In genomic region chr3:15858547-15859506, GRCh38 we compare ENCODE assay signal across 8 cellular contexts.
DNase-seq lines count a peak whose midpoint lies in the region; ATAC-seq and TF ChIP-seq lines count a peak whose summit lies in the region.

No MANE protein-coding gene starts in this region.

- H3K36me3 ChIP-seq in Panc1 (ENCODE audit: control insufficient read depth, insufficient read depth, low read length) = no peaks in the 10 kb centered on the region
- H3K36me3 ChIP-seq in heart left ventricle = no peaks in the 10 kb centered on the region
- no peaks in the 10 kb centered on the region for H3K36me3 ChIP-seq in prostate gland
- H3K36me3 ChIP-seq in aorta (ENCODE audit: control insufficient read depth in 1 of 2, insufficient read depth in 2 of 2, low read length in 1 of 2) = no peaks in the 10 kb centered on the region

- H3K4me1 ChIP-seq in Panc1 (ENCODE audit: control insufficient read depth, insufficient read depth, low read length) = peaks cover 18% of the 10 kb centered on the region; the same call in 1 of the 2 replicates
- H3K4me1 ChIP-seq in heart left ventricle = peaks cover 0 to 22% (median 9%) of the 10 kb centered on the region in 12 donors
- no peaks in the 10 kb centered on the region for H3K4me1 ChIP-seq in prostate gland (replicated peaks)
- no peaks in the 10 kb centered on the region for H3K4me1 ChIP-seq in aorta (ENCODE audit: control insufficient read depth in 1 of 2, insufficient read depth in 2 of 2, low read length in 2 of 2)

- TF ChIP-seq CTCF in C4-2B (conservative IDR thresholded peaks at IDR 0.05) (peak; percentile 1; the same call in 1 of the 2 replicates), Panc1 (IDR thresholded peaks at IDR 0.05) (no peak), heart left ventricle (IDR thresholded peaks at IDR 0.05) (no peak), prostate gland (IDR thresholded peaks at IDR 0.05) (peak in 2 of 4 experiments; percentile 23 to 42)

- POLR2A ChIA-PET in Panc1 (lab: Charles Lee) = no interaction called here

- 4 to 32% (median 5%) methylated on average over 8 to 70 of the region's 70 CpGs for WGBS in heart left ventricle, 4 donors
- 5% methylated on average over 33 of the region's 70 CpGs for WGBS in prostate gland
- 5 to 6% methylated on average over 47 to 70 of the region's 70 CpGs for WGBS in aorta, 2 donors

- peak overlapping the region; percentile 71 to 74 for H3K4me3 ChIP-seq in Panc1 (ENCODE audit: low read depth in 2 of 2, low read length in 2 of 2)
- H3K4me3 ChIP-seq in heart left ventricle = peak overlapping the region; percentile 76 to 98 (median 90)
- H3K4me3 ChIP-seq in prostate gland = peak overlapping the region; percentile 94
- H3K4me3 ChIP-seq in aorta (ENCODE audit: low read length in 2 of 2) = peak overlapping the region; percentile 79 to 82

- BruUV-seq in Panc1 (replicated peaks; lab: Mats Ljungman, UMichigan) = no TSS peak

- CTCF ChIA-PET in Panc1 (lab: Charles Lee) = no interaction called here

- TF ChIP-seq POLR2A in heart left ventricle (IDR thresholded peaks at IDR 0.05) = no peak
- no peak for TF ChIP-seq POLR2A in prostate gland (IDR thresholded peaks at IDR 0.05)

- ATAC-seq in GM19035 (IDR thresholded peaks at IDR 0.05; ENCODE audit: unreplicated experiment) (peak; percentile 61), HG03175 (IDR thresholded peaks at IDR 0.05; ENCODE audit: unreplicated experiment) (peak; percentile 75), Panc1 (peak; percentile 32), heart left ventricle (peak in 3 of 4 donors; percentile 27 to 41 (median 34)), aorta (ENCODE audit: low FRiP score) (peak; percentile 34)

- in situ Hi-C loops in Panc1 (cut with HindIII; ENCODE audit: low pct_unique_long_range_greater_than_20kb, low sequenced_read_pairs) = no loop called here

- H3K27ac ChIP-seq in C4-2B (peak overlapping the region; percentile 91), Panc1 (ENCODE audit: low read length) (peak overlapping the region; percentile 83), heart left ventricle (peak overlapping the region in 11 of 12 donors; percentile 38 to 78 (median 70)), prostate gland (peak overlapping the region; percentile 82 to 85), aorta (ENCODE audit: low read depth in 1 of 2, low read length in 2 of 2) (no peak overlapping the region)

- H3K9me3 ChIP-seq in Panc1 (ENCODE audit: control insufficient read depth, insufficient read depth, low read depth, low read length) (no peaks in the 10 kb centered on the region), heart left ventricle (no peaks in the 10 kb centered on the region), prostate gland (no peaks in the 10 kb centered on the region), aorta (ENCODE audit: control insufficient read depth, low read length) (no peaks in the 10 kb centered on the region)

- H3K27me3 ChIP-seq in Panc1 (ENCODE audit: control insufficient read depth, insufficient read depth, low read length) (no peaks in the 10 kb centered on the region), heart left ventricle (peaks cover 0 to 2% (median 0%) of the 10 kb centered on the region in 9 donors), prostate gland (replicated peaks; ENCODE audit: insufficient read depth) (no peaks in the 10 kb centered on the region), aorta (ENCODE audit: control insufficient read depth in 1 of 2, insufficient read depth in 2 of 2, low read length in 1 of 2) (no peaks in the 10 kb centered on the region)

- DNase-seq in Panc1 (ENCODE audit: low read depth, low spot score) (no peak), activated gamma-delta T cell (lab: John Stamatoyannopoulos, UW) (peak; percentile 35), heart left ventricle (peak; percentile 23 to 69 (median 35)), prostate gland (ENCODE audit: low spot score) (peak; percentile 30), aorta (peak; percentile 57 to 78)

- intact Hi-C loops in Panc1 (cut with micrococcal nuclease; ENCODE audit: unreplicated experiment) (no loop called here), heart left ventricle (cut with DNase I) (loop anchor here in 2 of 10 donors (5.0 to 10.0 kb wide), 2 partner anchors 37 to 106 kb away; no protein-coding TSS in a partner anchor), prostate gland (cut with DNase I) (no loop called here), aorta (cut with DNase I) (loop anchor here in 1 of 2 donors (5.0 kb wide), 1 partner anchor 33 kb away; no protein-coding TSS in a partner anchor)

Comparison
In these comparisons a context has a peak if more than half of its experiments do, and no peak if none do; other contexts are left out.
1. H3K27ac ChIP-seq: peak in C4-2B (single experiment), Panc1 (single experiment), heart left ventricle (11 of 12) and prostate gland (2 of 2); none in aorta (0 of 2).
2. Peak in every context shown above with its lines, with median percentiles within 50 percentile points of each other: ATAC-seq and H3K4me3 ChIP-seq.